ENCODE assay signal across 23 cellular contexts in the genomic region with DNA sequence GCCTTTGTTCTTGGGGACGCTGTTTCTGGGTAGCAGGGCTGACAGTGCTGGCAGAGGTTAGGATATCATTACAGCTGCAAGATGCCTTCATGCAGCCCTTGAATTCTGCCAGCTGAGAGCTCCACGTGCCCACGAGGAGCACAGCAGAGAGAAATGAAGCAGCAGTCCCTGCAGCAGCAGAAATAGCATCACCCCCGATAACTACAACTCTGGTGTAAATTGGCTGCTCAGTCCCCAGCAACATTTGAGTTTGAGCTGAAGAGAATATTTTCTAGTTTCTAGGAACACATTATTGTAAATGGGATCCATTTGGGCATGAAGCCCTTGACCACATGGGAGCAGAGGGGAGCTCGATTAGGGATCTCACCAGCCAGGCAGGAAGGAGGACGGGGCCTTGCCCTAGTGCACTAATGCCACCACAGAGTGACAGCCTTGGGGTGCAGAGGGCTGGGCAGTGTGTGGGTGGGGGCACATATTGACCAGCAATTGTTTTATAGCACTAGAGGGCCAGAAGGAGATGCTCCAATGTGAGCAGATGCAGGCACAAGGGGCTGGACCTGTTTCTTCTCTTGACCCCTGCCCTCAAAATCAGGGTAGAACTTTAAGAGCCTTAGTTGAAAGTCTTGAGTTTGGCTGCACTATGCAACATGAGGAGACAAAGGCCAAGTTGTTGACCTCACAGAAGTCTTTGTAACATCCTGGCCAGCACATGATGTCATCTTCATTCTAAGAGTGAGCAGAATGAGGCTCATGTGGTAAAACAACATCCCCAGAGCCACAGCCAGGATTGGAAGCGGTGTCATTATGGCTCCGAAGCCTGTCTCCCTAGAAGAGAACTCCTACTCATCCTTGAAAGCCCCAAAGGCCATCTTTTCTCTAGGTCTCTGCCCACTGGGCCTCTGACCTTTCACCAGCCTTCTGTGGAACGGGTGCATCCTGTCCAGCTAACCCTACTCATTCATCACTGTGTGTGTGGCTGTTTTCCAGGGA. TPM values are rescaled to one million over a fixed set of nuclear protein-coding genes. Genes with fewer than 3 reads are reported as not detected.
DNase-seq lines count a peak whose midpoint lies in the region; ATAC-seq and TF ChIP-seq lines count a peak whose summit lies in the region.
"Had no signal": no experiment of that assay in that cellular context is flagged by ENCODE, and none has a peak within 500 bp of the region (broad histone marks: within the 10 kb centered on the region; RNA-seq: fewer than 3 reads in every experiment).

No MANE protein-coding gene starts in this region.

- CTCF ChIA-PET in HEK293 (lab: Yijun Ruan, JAX), result no interaction called here

- H3K9me3 ChIP-seq in right cardiac atrium (ENCODE audit: control insufficient read depth, low read length) (no peaks in the 10 kb centered on the region), HEK293 (ENCODE audit: control insufficient read depth, insufficient read depth, low read depth, low read length) (no peaks in the 10 kb centered on the region), testis (no peaks in the 10 kb centered on the region)
- H3K9me3 ChIP-seq: BE2C, SJSA1 had no signal

- no peaks in the 10 kb centered on the region for H3K27me3 ChIP-seq in right cardiac atrium (ENCODE audit: control insufficient read depth, insufficient read depth)
- H3K27me3 ChIP-seq in testis, result no peaks in the 10 kb centered on the region
- H3K27me3 ChIP-seq: BE2C had no signal

- H3K36me3 ChIP-seq in HEK293 (ENCODE audit: control insufficient read depth in 2 of 2, insufficient read depth in 1 of 2, low read length in 2 of 2) (no peaks in the 10 kb centered on the region), testis (ENCODE audit: low read depth, missing control alignments) (no peaks in the 10 kb centered on the region)
- H3K36me3 ChIP-seq: BE2C, SJSA1 had no signal

- no peaks in the 10 kb centered on the region for H3K9me3 Mint-ChIP-seq in T-helper 2 cell treated with Interferon-gamma antibody and Interleukin-4, amounts not matched to agents 5 μg/mL and 100 μg/mL, for 36 hours

- no peaks in the 10 kb centered on the region for H3K4me1 Mint-ChIP-seq in T-helper 2 cell treated with Interferon-gamma antibody and Interleukin-4, amounts not matched to agents 5 μg/mL and 100 μg/mL, for 36 hours (ENCODE audit: low read depth)
- H3K4me1 Mint-ChIP-seq: CD4-positive, CD25-positive, alpha-beta regulatory T cell had no signal

- H3K36me3 Mint-ChIP-seq in T-helper 2 cell treated with Interferon-gamma antibody and Interleukin-4, amounts not matched to agents 5 μg/mL and 100 μg/mL, for 36 hours (ENCODE audit: low read depth), result no peaks in the 10 kb centered on the region
- H3K36me3 Mint-ChIP-seq: CD4-positive, CD25-positive, alpha-beta regulatory T cell; IgD-negative memory B cell had no signal

- no peak overlapping the region for H3K4me3 Mint-ChIP-seq in T-helper 2 cell treated with Interferon-gamma antibody and Interleukin-4, amounts not matched to agents 5 μg/mL and 100 μg/mL, for 36 hours
- H3K4me3 Mint-ChIP-seq: CD4-positive, CD25-positive, alpha-beta regulatory T cell had no signal

- peak; percentile 36 for ATAC-seq in Right ventricle myocardium inferior
- no peak for ATAC-seq in right cardiac atrium

- no peak for TF ChIP-seq POLR2A in testis (IDR thresholded peaks at IDR 0.05)

- H3K4me3 ChIP-seq in right cardiac atrium (ENCODE audit: low read length) (no peak overlapping the region), HEK293 (ENCODE audit: low read depth, low read length) (no peak overlapping the region), testis (no peak overlapping the region)
- H3K4me3 ChIP-seq: SJSA1 had no signal

- WGBS in right cardiac atrium, result 81% methylated on average over 9 of the region's 9 CpGs
- WGBS in testis, 2 donors, result 89 to 96% methylated on average over 9 of the region's 9 CpGs

- H3K27ac ChIP-seq in right cardiac atrium (ENCODE audit: low read length), result no peak overlapping the region
- H3K27ac ChIP-seq in HEK293 (ENCODE audit: extremely low read depth, low read depth, low read length), result no peak overlapping the region
- no peak overlapping the region for H3K27ac ChIP-seq in testis
- H3K27ac ChIP-seq: HL-60, SJSA1 had no signal

- H3K4me1 ChIP-seq in right cardiac atrium (ENCODE audit: control insufficient read depth, insufficient read depth, low read length) (no peaks in the 10 kb centered on the region), HEK293 (ENCODE audit: control insufficient read depth, insufficient read depth, low read length) (no peaks in the 10 kb centered on the region), testis (no peaks in the 10 kb centered on the region)
- H3K4me1 ChIP-seq: BE2C, SJSA1 had no signal

- no peak overlapping the region for H3K27ac Mint-ChIP-seq in T-helper 2 cell treated with Interferon-gamma antibody and Interleukin-4, amounts not matched to agents 5 μg/mL and 100 μg/mL, for 36 hours
- H3K27ac Mint-ChIP-seq: CD4-positive, CD25-positive, alpha-beta regulatory T cell; IgD-negative memory B cell had no signal

- TF ChIP-seq CTCF in HEK293 (tag by site-specific recombination; IDR thresholded peaks at IDR 0.05) (no peak), testis (IDR thresholded peaks at IDR 0.05) (no peak)

- DNase-seq in Right ventricle myocardium inferior (ENCODE audit: missing footprints) (no peak), right cardiac atrium (no peak), iPS-NIHi11 (ENCODE audit: low spot score) (peak; percentile 1), putamen (ENCODE audit: low spot score) (peak; percentile 26), testis (no peak), NCI-H1048 (lab: John Stamatoyannopoulos, UW) (no peak)
- no peak for DNase-seq in T-helper 2 cell treated with Interferon-gamma antibody and Interleukin-4, amounts not matched to agents 5 μg/mL and 100 μg/mL, for 36 hours (ENCODE audit: low spot score)
- DNase-seq: BE2C; CD4-positive, CD25-positive, alpha-beta regulatory T cell; COR-L47; Karpas-422; MM.1S; NCI-H1092 treated with DMSO at 0.1 percent for 48 hours; NCI-H146; NCI-H2029 treated with DMSO at 0.1 percent for 48 hours; NCI-H2171; NCI-H526; PC-3; RPMI8226 had no signal

- intact Hi-C loops in Right ventricle myocardium inferior (cut with DNase I) (no loop called here), right cardiac atrium (cut with DNase I) (no loop called here), testis (cut with DNase I; ENCODE audit: low total_unique reads) (no loop called here)

- POLR2A ChIA-PET in HEK293 (lab: Yijun Ruan, JAX), result no interaction called here

- no peaks in the 10 kb centered on the region for H3K27me3 Mint-ChIP-seq in T-helper 2 cell treated with Interferon-gamma antibody and Interleukin-4, amounts not matched to agents 5 μg/mL and 100 μg/mL, for 36 hours (ENCODE audit: low read depth)
- H3K27me3 Mint-ChIP-seq: CD4-positive, CD25-positive, alpha-beta regulatory T cell; IgD-negative memory B cell had no signal

TF ChIP-seq in HEK293, 187 proteins besides CTCF, POLR2A, EP300 and RAD21:
- TF ChIP-seq ZFP3 (tag by site-specific recombination; IDR thresholded peaks at IDR 0.05; ENCODE audit: low read depth), result 0 out of 2 replicates have a peak, but pooled peaks have one; percentile 38
- TF ChIP-seq ZNF266 (tag by site-specific recombination; IDR thresholded peaks at IDR 0.05; ENCODE audit: low read depth), result no peak

RNA-seq across cellular contexts. Expression of gene ADCY1, which starts 52.6 kb away (rescaled TPM):
- total RNA-seq in Right ventricle myocardium inferior, result 5.9 TPM
- 1 to 10 TPM; 3.0 to 5.9 (median 4.6) TPM for total RNA-seq in right cardiac atrium
- polyA plus RNA-seq in right cardiac atrium, result 2.2 TPM
- 10 to 100 TPM; 13.7 to 14.1 TPM for total RNA-seq in testis
- polyA plus RNA-seq in testis (ENCODE audit: insufficient read depth, low read depth, low replicate concordance), result 6.6 TPM
- total RNA-seq: CD4-positive, CD25-positive, alpha-beta regulatory T cell had no signal
- polyA plus RNA-seq: CD4-positive, CD25-positive, alpha-beta regulatory T cell had no signal

Comparison
In these comparisons a context has a peak if more than half of its experiments do, and no peak if none do; other contexts are left out.
1. DNase-seq: peak in iPS-NIHi11 (single experiment) and putamen (single experiment); none in Right ventricle myocardium inferior (single experiment), right cardiac atrium (0 of 3), T-helper 2 cell treated with Interferon-gamma antibody and Interleukin-4, amounts not matched to agents 5 μg/mL and 100 μg/mL, for 36 hours (single experiment), testis (single experiment) and NCI-H1048 (single experiment).